ENCODE assay signal across 42 cellular contexts in the genomic region with DNA sequence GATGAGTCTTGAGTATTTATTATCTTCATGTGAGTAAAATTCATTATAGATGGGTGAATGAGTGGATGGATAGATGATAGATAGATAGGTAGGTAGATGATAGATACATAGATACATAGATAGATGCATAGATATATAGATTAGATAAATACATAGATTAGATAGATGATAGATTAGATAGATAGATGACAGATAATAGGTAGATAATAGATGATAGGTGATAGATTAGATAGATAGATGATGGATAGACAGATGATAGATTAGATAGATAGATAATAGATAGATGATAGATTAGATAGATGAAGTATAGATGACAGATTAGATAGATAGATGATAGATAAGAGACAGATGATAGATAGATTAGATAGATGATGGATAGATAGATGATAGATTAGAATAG. TPM values are rescaled to one million over a fixed set of nuclear protein-coding genes. Genes with fewer than 3 reads are reported as not detected.
"Had no signal": no experiment of that assay in that cellular context is flagged by ENCODE, and none has a peak within 500 bp of the region (broad histone marks: within the 10 kb centered on the region; RNA-seq: fewer than 3 reads in every experiment).

No MANE protein-coding gene starts in this region.

- H3K36me3 Mint-ChIP-seq: activated naive CD4-positive, alpha-beta T cell treated with anti-CD3 and anti-CD28 coated beads, Interleukin-2, amount 10 ng/mL, durations not matched to agents 7 days and 5 days; activated naive CD4-positive, alpha-beta T cell treated with anti-CD3 and anti-CD28 coated beads, Interleukin-2, amount 50 U/mL, for 24 hours; activated naive CD4-positive, alpha-beta T cell treated with anti-CD3 and anti-CD28 coated beads, Interleukin-2, amount 50 U/mL, for 72 hours; activated naive CD8-positive, alpha-beta T cell; activated naive CD8-positive, alpha-beta T cell treated with anti-CD3 and anti-CD28 coated beads for 36 hours; activated naive CD8-positive, alpha-beta T cell treated with anti-CD3 and anti-CD28 coated beads, Interleukin-2, amount 10 ng/mL, durations not matched to agents 7 days and 5 days; brain had no signal

- H3K4me1 Mint-ChIP-seq: activated naive CD4-positive, alpha-beta T cell treated with anti-CD3 and anti-CD28 coated beads, Interleukin-2, amount 50 U/mL, for 24 hours; activated naive CD8-positive, alpha-beta T cell treated with anti-CD3 and anti-CD28 coated beads for 36 hours; activated naive CD8-positive, alpha-beta T cell treated with anti-CD3 and anti-CD28 coated beads, Interleukin-2, amount 50 U/mL, for 24 hours; activated T-helper 17 cell treated with anti-CD3 and anti-CD28 coated beads, Interleukin-2, amount 50 U/mL, for 72 hours; central memory CD8-positive, alpha-beta T cell had no signal

- H3K4me3 Mint-ChIP-seq: activated naive CD4-positive, alpha-beta T cell treated with anti-CD3 and anti-CD28 coated beads for 36 hours; activated naive CD4-positive, alpha-beta T cell treated with anti-CD3 and anti-CD28 coated beads, Interleukin-2, amount 10 ng/mL, durations not matched to agents 7 days and 5 days; activated naive CD4-positive, alpha-beta T cell treated with anti-CD3 and anti-CD28 coated beads, Interleukin-2, amount 50 U/mL, for 24 hours; activated naive CD8-positive, alpha-beta T cell; activated naive CD8-positive, alpha-beta T cell treated with anti-CD3 and anti-CD28 coated beads for 36 hours; activated naive CD8-positive, alpha-beta T cell treated with anti-CD3 and anti-CD28 coated beads, Interleukin-2, amount 10 ng/mL, durations not matched to agents 7 days and 5 days; activated naive CD8-positive, alpha-beta T cell treated with anti-CD3 and anti-CD28 coated beads, Interleukin-2, amount 50 U/mL, for 24 hours; activated T-cell treated with anti-CD3 and anti-CD28 coated beads, Interleukin-2, amount 50 U/mL, for 24 hours; activated T-cell treated with anti-CD3 and anti-CD28 coated beads, Interleukin-2, amount 50 U/mL, for 72 hours; activated T-helper 1 cell treated with anti-CD3 and anti-CD28 coated beads, Interleukin-12 subunit alpha, Interleukin-12 subunit beta, Interleukin-2, Interleukin-4 antibody, amounts not matched to agents 30 ng/mL and 10 ng/mL and 1 ng/mL, durations not matched to agents 14 hours and 24 hours and 36 hours; activated T-helper 17 cell treated with anti-CD3 and anti-CD28 coated beads, Interleukin-2, amount 50 U/mL, for 72 hours; brain; central memory CD8-positive, alpha-beta T cell had no signal

- H3K4me3 ChIP-seq: adrenal gland, ascending aorta, body of pancreas, breast epithelium, cardiac muscle cell had no signal

- DNase-seq: activated effector memory CD4-positive, alpha-beta T cell treated with anti-CD3 and anti-CD28 coated beads, Interleukin-2, amount 50 U/mL, for 16 hours; activated effector memory CD4-positive, alpha-beta T cell treated with Interleukin-2 at 50 U/mL for 16 hours; activated gamma-delta T cell; activated gamma-delta T cell treated with Interleukin-2 at 50 U/mL for 16 hours; activated naive CD4-positive, alpha-beta T cell; activated naive CD4-positive, alpha-beta T cell treated with anti-CD3 and anti-CD28 coated beads for 36 hours; activated naive CD4-positive, alpha-beta T cell treated with anti-CD3 and anti-CD28 coated beads, Interleukin-2, amount 10 ng/mL, durations not matched to agents 7 days and 5 days; activated naive CD4-positive, alpha-beta T cell treated with anti-CD3 and anti-CD28 coated beads, Interleukin-2, amount 50 U/mL, for 16 hours; activated naive CD4-positive, alpha-beta T cell treated with Interleukin-2 at 50 U/mL for 16 hours; activated naive CD8-positive, alpha-beta T cell treated with anti-CD3 and anti-CD28 coated beads for 36 hours; activated naive CD8-positive, alpha-beta T cell treated with anti-CD3 and anti-CD28 coated beads, Interleukin-2, amount 10 ng/mL, durations not matched to agents 7 days and 5 days; activated naive CD8-positive, alpha-beta T cell treated with anti-CD3 and anti-CD28 coated beads, Interleukin-2, amount 50 U/mL, for 24 hours; activated T-cell treated with anti-CD3 and anti-CD28 coated beads, Interleukin-2, amount 50 U/mL, for 24 hours; activated T-cell treated with anti-CD3 and anti-CD28 coated beads, Interleukin-2, amount 50 U/mL, for 48 hours; activated T-cell treated with anti-CD3 and anti-CD28 coated beads, Interleukin-2, amount 50 U/mL, for 72 hours; adrenal gland; amniotic stem cell; amygdala; anterior cingulate cortex; aorta; body of pancreas; brain microvascular endothelial cell; caudate nucleus; central memory CD4-positive, alpha-beta T cell; cerebellar nuclear complex had no signal

- FAIRE-seq: astrocyte, bronchial epithelial cell, colon had no signal

- H3K4me1 ChIP-seq: ascending aorta, breast epithelium had no signal

- ATAC-seq: activated naive CD4-positive, alpha-beta T cell treated with anti-CD3 and anti-CD28 coated beads, Interleukin-2, amount 50 U/mL, for 72 hours; activated naive CD8-positive, alpha-beta T cell treated with anti-CD3 and anti-CD28 coated beads, Interleukin-2, amount 50 U/mL, for 24 hours; activated T-cell treated with anti-CD3 and anti-CD28 coated beads, Interleukin-2, amount 50 U/mL, for 72 hours; activated T-helper 17 cell treated with anti-CD3 and anti-CD28 coated beads, Interleukin-2, amount 50 U/mL, for 72 hours; body of pancreas had no signal

- H3K27ac ChIP-seq: adrenal gland, ascending aorta, body of pancreas, brain microvascular endothelial cell, breast epithelium, cardiac muscle cell had no signal

- H3K27ac Mint-ChIP-seq: activated naive CD4-positive, alpha-beta T cell treated with anti-CD3 and anti-CD28 coated beads for 36 hours; activated naive CD4-positive, alpha-beta T cell treated with anti-CD3 and anti-CD28 coated beads, Interleukin-2, amount 10 ng/mL, durations not matched to agents 7 days and 5 days; activated naive CD4-positive, alpha-beta T cell treated with anti-CD3 and anti-CD28 coated beads, Interleukin-2, amount 50 U/mL, for 24 hours; activated naive CD4-positive, alpha-beta T cell treated with anti-CD3 and anti-CD28 coated beads, Interleukin-2, amount 50 U/mL, for 72 hours; activated naive CD8-positive, alpha-beta T cell; activated naive CD8-positive, alpha-beta T cell treated with anti-CD3 and anti-CD28 coated beads for 36 hours; activated naive CD8-positive, alpha-beta T cell treated with anti-CD3 and anti-CD28 coated beads, Interleukin-2, amount 10 ng/mL, durations not matched to agents 7 days and 5 days; activated naive CD8-positive, alpha-beta T cell treated with anti-CD3 and anti-CD28 coated beads, Interleukin-2, amount 50 U/mL, for 24 hours; activated T-cell treated with anti-CD3 and anti-CD28 coated beads, Interleukin-2, amount 50 U/mL, for 24 hours; activated T-cell treated with anti-CD3 and anti-CD28 coated beads, Interleukin-2, amount 50 U/mL, for 72 hours; activated T-helper 1 cell treated with anti-CD3 and anti-CD28 coated beads, Interleukin-12 subunit alpha, Interleukin-12 subunit beta, Interleukin-2, Interleukin-4 antibody, amounts not matched to agents 30 ng/mL and 10 ng/mL and 1 ng/mL, durations not matched to agents 14 hours and 24 hours and 36 hours; activated T-helper 17 cell treated with anti-CD3 and anti-CD28 coated beads, Interleukin-2, amount 50 U/mL, for 72 hours; activated T-helper 2 cell treated with anti-CD3 and anti-CD28 coated beads, Interferon-gamma antibody, Interleukin-2, Interleukin-4, amounts not matched to agents 10 μg/mL and 5 μg/mL and 100 μg/mL, durations not matched to agents 14 hours and 24 hours and 36 hours; brain had no signal

- H3K27me3 ChIP-seq: adrenal gland, ascending aorta, body of pancreas, brain microvascular endothelial cell, breast epithelium, cardiac muscle cell had no signal

- H3K36me3 ChIP-seq: adrenal gland, ascending aorta, brain microvascular endothelial cell, breast epithelium, cardiac muscle cell had no signal

- H3K9me3 Mint-ChIP-seq: activated naive CD4-positive, alpha-beta T cell treated with anti-CD3 and anti-CD28 coated beads for 36 hours; activated naive CD4-positive, alpha-beta T cell treated with anti-CD3 and anti-CD28 coated beads, Interleukin-2, amount 10 ng/mL, durations not matched to agents 7 days and 5 days; activated naive CD4-positive, alpha-beta T cell treated with anti-CD3 and anti-CD28 coated beads, Interleukin-2, amount 50 U/mL, for 24 hours; activated naive CD4-positive, alpha-beta T cell treated with anti-CD3 and anti-CD28 coated beads, Interleukin-2, amount 50 U/mL, for 72 hours; activated naive CD8-positive, alpha-beta T cell treated with anti-CD3 and anti-CD28 coated beads for 36 hours; activated naive CD8-positive, alpha-beta T cell treated with anti-CD3 and anti-CD28 coated beads, Interleukin-2, amount 10 ng/mL, durations not matched to agents 7 days and 5 days; activated naive CD8-positive, alpha-beta T cell treated with anti-CD3 and anti-CD28 coated beads, Interleukin-2, amount 50 U/mL, for 24 hours; activated T-cell treated with anti-CD3 and anti-CD28 coated beads, Interleukin-2, amount 50 U/mL, for 24 hours; activated T-cell treated with anti-CD3 and anti-CD28 coated beads, Interleukin-2, amount 50 U/mL, for 72 hours; activated T-helper 1 cell treated with anti-CD3 and anti-CD28 coated beads, Interleukin-12 subunit alpha, Interleukin-12 subunit beta, Interleukin-2, Interleukin-4 antibody, amounts not matched to agents 30 ng/mL and 10 ng/mL and 1 ng/mL, durations not matched to agents 14 hours and 24 hours and 36 hours; activated T-helper 17 cell treated with anti-CD3 and anti-CD28 coated beads, Interleukin-2, amount 50 U/mL, for 72 hours; activated T-helper 2 cell treated with anti-CD3 and anti-CD28 coated beads, Interferon-gamma antibody, Interleukin-2, Interleukin-4, amounts not matched to agents 10 μg/mL and 5 μg/mL and 100 μg/mL, durations not matched to agents 14 hours and 24 hours and 36 hours; central memory CD8-positive, alpha-beta T cell had no signal

- H3K9me3 ChIP-seq: adrenal gland, ascending aorta, body of pancreas, breast epithelium had no signal

RNA-seq across cellular contexts. Expression of gene WFIKKN2, which starts 21.8 kb away (rescaled TPM):
- total RNA-seq: activated naive CD4-positive, alpha-beta T cell treated with anti-CD3 and anti-CD28 coated beads for 36 hours; activated naive CD4-positive, alpha-beta T cell treated with anti-CD3 and anti-CD28 coated beads, Interleukin-2, amount 50 U/mL, for 72 hours; activated naive CD8-positive, alpha-beta T cell treated with anti-CD3 and anti-CD28 coated beads for 36 hours; activated naive CD8-positive, alpha-beta T cell treated with anti-CD3 and anti-CD28 coated beads, Interleukin-2, amount 10 ng/mL, durations not matched to agents 7 days and 5 days; activated T-cell treated with anti-CD3 and anti-CD28 coated beads, Interleukin-2, amount 50 U/mL, for 72 hours; activated T-helper 1 cell treated with anti-CD3 and anti-CD28 coated beads, Interleukin-12 subunit alpha, Interleukin-12 subunit beta, Interleukin-2, Interleukin-4 antibody, amounts not matched to agents 30 ng/mL and 10 ng/mL and 1 ng/mL, durations not matched to agents 14 hours and 24 hours and 36 hours; activated T-helper 17 cell treated with anti-CD3 and anti-CD28 coated beads, Interleukin-2, amount 50 U/mL, for 72 hours; activated T-helper 2 cell treated with anti-CD3 and anti-CD28 coated beads, Interferon-gamma antibody, Interleukin-2, Interleukin-4, amounts not matched to agents 10 μg/mL and 5 μg/mL and 100 μg/mL, durations not matched to agents 14 hours and 24 hours and 36 hours; ascending aorta; breast epithelium; bronchial epithelial cell; cardiac muscle cell had no signal
- polyA plus RNA-seq: aorta had no signal

RNA-seq across cellular contexts. Expression of gene ANKRD40CL, which starts 46.3 kb away (rescaled TPM):
- total RNA-seq: activated naive CD4-positive, alpha-beta T cell treated with anti-CD3 and anti-CD28 coated beads for 36 hours; activated naive CD4-positive, alpha-beta T cell treated with anti-CD3 and anti-CD28 coated beads, Interleukin-2, amount 50 U/mL, for 72 hours; activated naive CD8-positive, alpha-beta T cell treated with anti-CD3 and anti-CD28 coated beads for 36 hours; activated naive CD8-positive, alpha-beta T cell treated with anti-CD3 and anti-CD28 coated beads, Interleukin-2, amount 10 ng/mL, durations not matched to agents 7 days and 5 days; activated T-cell treated with anti-CD3 and anti-CD28 coated beads, Interleukin-2, amount 50 U/mL, for 72 hours; activated T-helper 1 cell treated with anti-CD3 and anti-CD28 coated beads, Interleukin-12 subunit alpha, Interleukin-12 subunit beta, Interleukin-2, Interleukin-4 antibody, amounts not matched to agents 30 ng/mL and 10 ng/mL and 1 ng/mL, durations not matched to agents 14 hours and 24 hours and 36 hours; activated T-helper 17 cell treated with anti-CD3 and anti-CD28 coated beads, Interleukin-2, amount 50 U/mL, for 72 hours; activated T-helper 2 cell treated with anti-CD3 and anti-CD28 coated beads, Interferon-gamma antibody, Interleukin-2, Interleukin-4, amounts not matched to agents 10 μg/mL and 5 μg/mL and 100 μg/mL, durations not matched to agents 14 hours and 24 hours and 36 hours; adrenal gland; aorta; ascending aorta; astrocyte; breast epithelium; bronchial epithelial cell; cardiac muscle cell; cardiac septum; cerebellum; chondrocyte had no signal
- polyA plus RNA-seq: adrenal gland, cardiac muscle cell had no signal
